22 cellular contexts compared by ENCODE assay signal in the genomic region with DNA sequence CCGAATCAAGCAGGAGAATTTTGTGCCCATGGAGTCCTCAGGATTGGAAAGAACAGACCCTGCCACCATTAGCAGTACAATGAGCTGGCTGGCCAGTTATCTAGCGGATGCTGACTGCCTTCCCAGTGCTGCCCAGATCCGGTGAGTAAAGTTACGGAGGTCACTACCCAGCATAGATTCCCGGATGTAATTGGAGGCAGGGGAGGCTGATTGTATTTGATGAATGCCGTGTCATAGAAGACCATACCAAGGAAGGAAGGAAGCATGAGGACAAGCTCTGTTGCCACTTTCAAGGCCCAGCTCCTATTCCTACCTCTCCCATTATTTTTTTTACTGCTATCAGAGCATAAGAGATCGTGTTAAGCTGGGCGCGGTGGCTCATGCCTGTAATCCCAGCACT.
"Had no signal": no experiment of that assay in that cellular context is flagged by ENCODE, and none has a peak within 500 bp of the region (broad histone marks: within the 10 kb centered on the region; RNA-seq: fewer than 3 reads in every experiment).

No MANE protein-coding gene starts in this region.

- H3K27me3 Mint-ChIP-seq: dendritic cell treated with granulocyte-macrophage colony-stimulating factor and Interleukin-4, amounts not matched to agents 40 ng/mL and 50 ng/mL, for 4 days; natural killer cell treated with Interleukin-12 subunit alpha and Interleukin-12 subunit beta and Interleukin-15 and Interleukin-18, amount 100 ng/mL, for 72 hours; progenitor cell of endocrine pancreas; stimulated activated memory B cell treated with anti-CD40 and anti-IgM and Interleukin-4, amounts not matched to agents 10 μg/mL and 1 μg/mL and 100 μg/mL, for 72 hours; stimulated activated naive CD8-positive, alpha-beta T cell treated with anti-CD3 and anti-CD28 coated beads, Interleukin-15, Interleukin-2, amounts not matched to agents 100 ng/mL and 50 ng/mL, for 24 hours had no signal

- H3K9me3 Mint-ChIP-seq: dendritic cell treated with granulocyte-macrophage colony-stimulating factor and Interleukin-4, amounts not matched to agents 40 ng/mL and 50 ng/mL, for 4 days; endodermal cell; natural killer cell treated with Interleukin-12 subunit alpha and Interleukin-12 subunit beta and Interleukin-15 and Interleukin-18, amount 100 ng/mL, for 72 hours; stimulated activated memory B cell treated with anti-CD40 and anti-IgM and Interleukin-4, amounts not matched to agents 10 μg/mL and 1 μg/mL and 100 μg/mL, for 72 hours had no signal

- H3K4me1 ChIP-seq: gastrocnemius medialis, heart right ventricle, left lung, lower lobe of right lung, pancreas, right lobe of liver, testis, tibial nerve had no signal

- H3K4me1 Mint-ChIP-seq: stimulated activated memory B cell treated with anti-CD40 and anti-IgM and Interleukin-4, amounts not matched to agents 10 μg/mL and 1 μg/mL and 100 μg/mL, for 72 hours had no signal

- H3K4me3 ChIP-seq: gastrocnemius medialis, heart right ventricle, left lung, lower lobe of right lung, pancreas, right lobe of liver, testis, tibial nerve had no signal

- H3K27ac ChIP-seq: gastrocnemius medialis, heart right ventricle, lower lobe of right lung, pancreas, right lobe of liver, testis, tibial nerve had no signal

- H3K36me3 Mint-ChIP-seq: natural killer cell treated with Interleukin-12 subunit alpha and Interleukin-12 subunit beta and Interleukin-15 and Interleukin-18, amount 100 ng/mL, for 72 hours; stimulated activated memory B cell treated with anti-CD40 and anti-IgM and Interleukin-4, amounts not matched to agents 10 μg/mL and 1 μg/mL and 100 μg/mL, for 72 hours had no signal

- ATAC-seq: gastrocnemius medialis; heart right ventricle; natural killer cell treated with Interleukin-12 subunit alpha and Interleukin-12 subunit beta and Interleukin-15 and Interleukin-18, amount 100 ng/mL, for 72 hours; stimulated activated memory B cell treated with anti-CD40 and anti-IgM and Interleukin-4, amounts not matched to agents 10 μg/mL and 1 μg/mL and 100 μg/mL, for 72 hours had no signal

- DNase-seq: cerebellar nuclear complex; endodermal cell; gastrocnemius medialis; heart right ventricle; hypothalamus; left lung; lower lobe of right lung; mesenchymal stem cell; midbrain; occipital lobe; pancreas; right lobe of liver; stimulated activated CD4-positive, alpha-beta T cell treated with anti-CD3 and anti-CD28 coated beads, Interleukin-15, amount 100 ng/mL, for 24 hours; stimulated activated CD4-positive, alpha-beta T cell treated with anti-CD3 and anti-CD28 coated beads, Interleukin-1b, Interleukin-23, amount 100 ng/mL, for 48 hours; stimulated activated CD4-positive, alpha-beta T cell treated with anti-CD3 and anti-CD28 coated beads, Interleukin-4, amount 100 ng/mL, for 24 hours; testis had no signal

- H3K27ac Mint-ChIP-seq: dendritic cell treated with granulocyte-macrophage colony-stimulating factor and Interleukin-4, amounts not matched to agents 40 ng/mL and 50 ng/mL, for 4 days; endodermal cell; natural killer cell treated with Interleukin-12 subunit alpha and Interleukin-12 subunit beta and Interleukin-15 and Interleukin-18, amount 100 ng/mL, for 72 hours; progenitor cell of endocrine pancreas; stimulated activated memory B cell treated with anti-CD40 and anti-IgM and Interleukin-4, amounts not matched to agents 10 μg/mL and 1 μg/mL and 100 μg/mL, for 72 hours; stimulated activated naive CD8-positive, alpha-beta T cell treated with anti-CD3 and anti-CD28 coated beads, Interleukin-15, Interleukin-2, amounts not matched to agents 100 ng/mL and 50 ng/mL, for 24 hours had no signal

- H3K36me3 ChIP-seq: gastrocnemius medialis, left lung, lower lobe of right lung, pancreas, right lobe of liver had no signal

- H3K9me3 ChIP-seq: gastrocnemius medialis, heart right ventricle, left lung, lower lobe of right lung, pancreas, right lobe of liver, testis, tibial nerve had no signal

- H3K27me3 ChIP-seq: gastrocnemius medialis, heart right ventricle, left lung, pancreas, right lobe of liver, testis, tibial nerve had no signal

- H3K4me3 Mint-ChIP-seq: dendritic cell treated with granulocyte-macrophage colony-stimulating factor and Interleukin-4, amounts not matched to agents 40 ng/mL and 50 ng/mL, for 4 days; endodermal cell; natural killer cell treated with Interleukin-12 subunit alpha and Interleukin-12 subunit beta and Interleukin-15 and Interleukin-18, amount 100 ng/mL, for 72 hours; stimulated activated memory B cell treated with anti-CD40 and anti-IgM and Interleukin-4, amounts not matched to agents 10 μg/mL and 1 μg/mL and 100 μg/mL, for 72 hours; stimulated activated naive CD8-positive, alpha-beta T cell treated with anti-CD3 and anti-CD28 coated beads, Interleukin-15, Interleukin-2, amounts not matched to agents 100 ng/mL and 50 ng/mL, for 24 hours had no signal
